In genomic region chr18:22197668-22198067, GRCh38 we compare ENCODE assay signal across 1 cellular context.
TF ChIP-seq lines count a peak whose summit lies in the region.

No MANE protein-coding gene starts in this region.

TF ChIP-seq in HEK293, 187 proteins besides CTCF, POLR2A, EP300 and RAD21 (continued from another document):
- TF ChIP-seq, protein P1, sequence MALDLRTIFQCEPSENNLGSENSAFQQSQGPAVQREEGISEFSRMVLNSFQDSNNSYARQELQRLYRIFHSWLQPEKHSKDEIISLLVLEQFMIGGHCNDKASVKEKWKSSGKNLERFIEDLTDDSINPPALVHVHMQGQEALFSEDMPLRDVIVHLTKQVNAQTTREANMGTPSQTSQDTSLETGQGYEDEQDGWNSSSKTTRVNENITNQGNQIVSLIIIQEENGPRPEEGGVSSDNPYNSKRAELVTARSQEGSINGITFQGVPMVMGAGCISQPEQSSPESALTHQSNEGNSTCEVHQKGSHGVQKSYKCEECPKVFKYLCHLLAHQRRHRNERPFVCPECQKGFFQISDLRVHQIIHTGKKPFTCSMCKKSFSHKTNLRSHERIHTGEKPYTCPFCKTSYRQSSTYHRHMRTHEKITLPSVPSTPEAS (tag by site-specific recombination; IDR thresholded peaks at IDR 0.05) = no peak
